In genomic region chr3:187709155-187709554, GRCh38 we compare ENCODE assay signal across 2 cellular contexts.
A peak's percentile ranks its signal among the peaks of the same experiment; 100 is the strongest.
TF ChIP-seq lines count a peak whose summit lies in the region.

No MANE protein-coding gene starts in this region.

TF ChIP-seq in HepG2, 621 proteins besides CTCF, POLR2A, EP300 and RAD21:
- TF ChIP-seq STAG1 (CRISPR knock-in tag; IDR thresholded peaks at IDR 0.05), result 0 out of 2 replicates have a peak, but pooled peaks have one; percentile 5
- TF ChIP-seq TBX2 (CRISPR knock-in tag; IDR thresholded peaks at IDR 0.05; ENCODE audit: borderline replicate concordance), result no peak

TF ChIP-seq in GM12891, 5 proteins besides CTCF, POLR2A, EP300 and RAD21:
- TF ChIP-seq POLR2AphosphoS5 (IDR thresholded peaks at IDR 0.05; ENCODE audit: low read depth, low read length), result no peak
- no peak for TF ChIP-seq TAF1 (IDR thresholded peaks at IDR 0.05; ENCODE audit: low read depth, low read length)
- no peak for TF ChIP-seq POU2F2 (IDR thresholded peaks at IDR 0.05; ENCODE audit: low read depth, low read length)
- TF ChIP-seq SPI1 (IDR thresholded peaks at IDR 0.05; ENCODE audit: low read depth, low read length), result no peak
- no peak for TF ChIP-seq PAX5 (IDR thresholded peaks at IDR 0.05; ENCODE audit: insufficient read depth, low read length, severe bottlenecking)
